19 cellular contexts compared by ENCODE assay signal in the genomic region with DNA sequence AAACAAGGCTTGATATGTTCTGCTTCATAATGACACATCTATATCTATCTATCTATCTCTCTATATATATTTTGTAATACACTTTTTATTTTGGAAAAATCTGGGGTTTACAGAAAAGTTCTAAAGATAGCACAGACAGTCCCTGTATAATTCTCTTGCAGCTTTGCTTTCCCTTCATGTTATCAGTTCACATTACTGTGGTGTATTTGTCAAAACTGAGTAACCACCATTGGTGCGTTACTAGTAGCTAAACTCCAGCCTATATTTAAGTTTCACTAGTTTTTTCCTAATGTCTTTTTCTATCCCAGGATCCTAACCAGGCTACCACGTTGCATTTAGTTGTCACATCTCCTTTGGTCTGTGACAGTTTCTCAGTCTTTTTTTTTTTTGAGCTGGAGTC.
"Had no signal": no experiment of that assay in that cellular context is flagged by ENCODE, and none has a peak within 500 bp of the region (broad histone marks: within the 10 kb centered on the region; RNA-seq: fewer than 3 reads in every experiment).

No MANE protein-coding gene starts in this region.

- H3K27me3 ChIP-seq: MG63 had no signal

- H3K4me3 ChIP-seq: MG63 had no signal

- H3K9me3 ChIP-seq: SK-N-SH had no signal

- H3K36me3 ChIP-seq: MG63 had no signal

- ATAC-seq: Panc1 had no signal

- DNase-seq: Karpas-422, KG1, MG63, NCI-H1092, NCI-H1105 treated with DMSO at 0.1 percent for 48 hours, NCI-H1417 treated with DMSO at 0.1 percent for 48 hours, NCI-H146, NCI-H1694 treated with DMSO at 0.1 percent for 48 hours, NCI-H1930, NCI-H2081, NCI-H2107, NCI-H2227 treated with DMSO at 0.1 percent for 48 hours, NCI-H524, NCI-H526 treated with DMSO at 0.1 percent for 48 hours, NCI-H748 treated with DMSO at 0.1 percent for 48 hours, SHP77, SK-N-SH had no signal

- H3K9ac ChIP-seq: SK-N-SH had no signal

- H3K27ac ChIP-seq: RWPE1 had no signal

- H3K4me2 ChIP-seq: SK-N-SH had no signal

- H3K9me2 ChIP-seq: SK-N-SH had no signal
